ENCODE assay signal across 22 cellular contexts in the genomic region with DNA sequence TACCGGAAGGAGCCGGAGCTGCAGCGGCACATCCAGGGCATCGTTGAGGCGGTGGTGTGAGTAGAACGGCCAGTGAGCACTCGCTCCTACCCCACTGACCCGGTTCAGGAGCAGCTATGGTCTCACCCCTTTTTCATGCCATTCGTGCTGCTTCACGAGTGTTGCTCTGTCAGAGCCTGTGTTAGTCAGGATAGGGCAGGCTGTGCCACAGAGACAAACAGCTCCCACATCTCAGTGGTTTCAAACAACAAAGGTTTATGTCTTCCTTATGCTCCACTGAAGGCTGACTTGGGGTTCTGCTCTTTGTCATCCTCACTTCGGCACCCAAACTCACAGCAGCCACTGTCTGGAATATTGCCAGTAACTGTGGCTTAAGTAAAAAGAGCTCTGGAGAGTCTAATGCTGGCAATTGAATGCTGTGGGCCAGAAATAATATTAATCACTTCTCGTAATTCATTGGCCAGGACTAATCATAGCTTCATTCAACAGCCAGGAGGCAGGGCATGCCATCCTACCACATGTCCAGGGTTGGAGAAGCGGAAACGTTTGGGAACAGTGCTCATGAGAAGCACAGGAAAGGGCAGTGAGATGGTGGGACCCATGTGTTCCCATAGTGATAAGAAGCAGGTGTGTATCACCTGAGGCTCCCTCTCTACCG. TPM values are rescaled to one million over a fixed set of nuclear protein-coding genes. Genes with fewer than 3 reads are reported as not detected.
DNase-seq lines count a peak whose midpoint lies in the region; ATAC-seq and TF ChIP-seq lines count a peak whose summit lies in the region.
"Had no signal": no experiment of that assay in that cellular context is flagged by ENCODE, and none has a peak within 500 bp of the region (broad histone marks: within the 10 kb centered on the region; RNA-seq: fewer than 3 reads in every experiment).

No MANE protein-coding gene starts in this region.

- intact Hi-C loops in sigmoid colon (cut with DNase I): no loop called here

- no peaks in the 10 kb centered on the region for H3K27me3 ChIP-seq in DOHH2 (ENCODE audit: control insufficient read depth, low read length)
- no peaks in the 10 kb centered on the region for H3K27me3 ChIP-seq in sigmoid colon
- no peaks in the 10 kb centered on the region for H3K27me3 ChIP-seq in hepatocyte

- TF ChIP-seq POLR2A in sigmoid colon (IDR thresholded peaks at IDR 0.05): no peak

- TF ChIP-seq CTCF in 22Rv1 (IDR thresholded peaks at IDR 0.05) (no peak), DOHH2 (IDR thresholded peaks at IDR 0.05; ENCODE audit: low read depth, low read length, poor library complexity, severe bottlenecking) (no peak), sigmoid colon (IDR thresholded peaks at IDR 0.05) (no peak), hepatocyte (IDR thresholded peaks at IDR 0.05; ENCODE audit: poor library complexity) (no peak)

- H3F3A ChIP-seq in DOHH2 (ENCODE audit: control insufficient read depth, insufficient read depth): peaks cover 26% of the 10 kb centered on the region

- peak overlapping the region; percentile 70 for H3K4me2 ChIP-seq in DOHH2 (ENCODE audit: low read length)
- H3K4me2 ChIP-seq in hepatocyte: no peak overlapping the region

- H3K36me3 ChIP-seq in DOHH2 (ENCODE audit: control insufficient read depth, low read length) (peaks cover 62% of the 10 kb centered on the region), sigmoid colon (peaks cover 13 to 69% (median 23%) of the 10 kb centered on the region in 4 donors), hepatocyte (replicated peaks; ENCODE audit: insufficient read depth, low read depth) (no peaks in the 10 kb centered on the region)

- peaks cover 88% of the 10 kb centered on the region for H3K4me1 ChIP-seq in DOHH2 (ENCODE audit: control insufficient read depth, low read length)
- peaks cover 0 to 33% (median 29%) of the 10 kb centered on the region in 4 donors for H3K4me1 ChIP-seq in sigmoid colon
- H3K4me1 ChIP-seq in hepatocyte (ENCODE audit: insufficient read depth): peaks cover 11% of the 10 kb centered on the region

- no peak for TF ChIP-seq EP300 in sigmoid colon (IDR thresholded peaks at IDR 0.05)

- peaks cover 53% of the 10 kb centered on the region for H3K79me2 ChIP-seq in DOHH2 (ENCODE audit: control insufficient read depth, low read length)
- H3K79me2 ChIP-seq in hepatocyte: no peaks in the 10 kb centered on the region

- H4K20me1 ChIP-seq in DOHH2 (ENCODE audit: control insufficient read depth, insufficient read depth, low read depth, low read length) (no peaks in the 10 kb centered on the region), hepatocyte (ENCODE audit: insufficient read depth, poor library complexity, severe bottlenecking) (no peaks in the 10 kb centered on the region)

- no peak for ATAC-seq in GM19397 (IDR thresholded peaks at IDR 0.05; ENCODE audit: unreplicated experiment)
- ATAC-seq: CD8-positive, alpha-beta T cell had no signal

- 89 to 95% methylated on average over 15 of the region's 15 CpGs for whole genome bisulfite sequencing in sigmoid colon, 2 donors
- 93% methylated on average over 15 of the region's 15 CpGs for WGBS in hepatocyte (ENCODE audit: low lambda C conversion rate, missing lambda C conversion rate)

- no peak overlapping the region for H2AFZ ChIP-seq in hepatocyte
- H2AFZ ChIP-seq: GM23248 had no signal

- DNase-seq in epithelial cell of prostate (ENCODE audit: low read depth, low spot score): no peak
- DNase-seq in sigmoid colon: no peak
- DNase-seq in hepatocyte (ENCODE audit: low spot score): no peak
- no peak for DNase-seq in ureter (ENCODE audit: low spot score)
- DNase-seq: C1 segment of cervical spinal cord; CD8-positive, alpha-beta T cell; DND-41; H9; HFFc6; KBM-7; NCI-H1092 treated with DMSO at 0.1 percent for 48 hours; NCI-H146; NCI-H2029 treated with DMSO at 0.1 percent for 48 hours; NCI-H345; NCI-H524 treated with DMSO at 0.1 percent for 48 hours; NCI-H82; SHP77 had no signal

- H3K9me2 ChIP-seq in DOHH2 (replicated peaks; ENCODE audit: control insufficient read depth, low read length): no peaks in the 10 kb centered on the region
- no peaks in the 10 kb centered on the region for H3K9me2 ChIP-seq in hepatocyte (replicated peaks; ENCODE audit: insufficient read depth)

- H3K9me3 ChIP-seq in DOHH2 (ENCODE audit: control insufficient read depth, insufficient read depth, low read length): peaks cover 13% of the 10 kb centered on the region
- H3K9me3 ChIP-seq in sigmoid colon: no peaks in the 10 kb centered on the region
- no peaks in the 10 kb centered on the region for H3K9me3 ChIP-seq in hepatocyte (ENCODE audit: low read depth)

- H3K27ac ChIP-seq in 22Rv1 (peak overlapping the region; percentile 100), DOHH2 (ENCODE audit: low read depth, low read length) (peak overlapping the region; percentile 100), epithelial cell of prostate (peak overlapping the region; percentile 88), sigmoid colon (peak overlapping the region in 3 of 4 donors; percentile 25 to 76 (median 69)), hepatocyte (no peak overlapping the region)

- H3K4me3 ChIP-seq in DOHH2 (ENCODE audit: low read length): peak overlapping the region; percentile 71
- no peak overlapping the region for H3K4me3 ChIP-seq in sigmoid colon
- no peak overlapping the region for H3K4me3 ChIP-seq in hepatocyte
- H3K4me3 ChIP-seq: GM23248 had no signal

RNA-seq across cellular contexts. Expression of a gene that starts 28.5 kb away (rescaled TPM):
- total RNA-seq in sigmoid colon (10 to 100 TPM; 23.5 to 51.0 (median 39.8) TPM), hepatocyte (2.0 and 2.3 TPM in 2 replicates), ureter (11.9 TPM)
- polyA plus RNA-seq in sigmoid colon (1 to 10 TPM; 4.8 to 7.2 (median 7.0) TPM), hepatocyte (2.9 and 3.1 TPM in 2 replicates)
- total RNA-seq: CD8-positive, alpha-beta T cell; G401 had no signal

RNA-seq across cellular contexts. Expression of a gene that starts 58.5 kb away (rescaled TPM):
- total RNA-seq in sigmoid colon: 100 to 1,000 TPM; 214 to 298 (median 231) TPM
- 100 to 1,000 TPM in 2 of 3 donors, 10 to 100 TPM in 1; 85.3 to 112 (median 107) TPM for polyA plus RNA-seq in sigmoid colon
- 220 and 231 TPM in 2 replicates for total RNA-seq in hepatocyte
- 102 and 106 TPM in 2 replicates for polyA plus RNA-seq in hepatocyte
- 381 TPM for total RNA-seq in ureter
